7 cellular contexts compared by ENCODE assay signal in genomic region chr5:179870403-179870903, GRCh38. TPM values are rescaled to one million over a fixed set of nuclear protein-coding genes. Genes with fewer than 3 reads are reported as not detected.
A peak's percentile ranks its signal among the peaks of the same experiment; 100 is the strongest.
DNase-seq lines count a peak whose midpoint lies in the region; ATAC-seq and TF ChIP-seq lines count a peak whose summit lies in the region.

No MANE protein-coding gene starts in this region.

- H3K36me3 Mint-ChIP-seq in CD14-positive monocyte = peaks cover 75 to 92% of the 10 kb centered on the region in 2 donors

- intact Hi-C loops in CD14-positive monocyte (cut with micrococcal nuclease) = no loop called here

- H3K4me1 Mint-ChIP-seq in CD14-positive monocyte = peaks cover 6% of the 10 kb centered on the region

- H3K27me3 Mint-ChIP-seq in CD14-positive monocyte (ENCODE audit: low read depth in 3 of 3) = peaks cover 0 to 2% (median 0%) of the 10 kb centered on the region in 3 donors

- H3K9me3 Mint-ChIP-seq in CD14-positive monocyte = no peaks in the 10 kb centered on the region

- H3K4me3 ChIP-seq in foreskin fibroblast (ENCODE audit: low read depth in 1 of 2, low read length in 2 of 2) = no peak overlapping the region

- H3K27ac Mint-ChIP-seq in CD14-positive monocyte = no peak overlapping the region

- DNase-seq in NCI-H69 (lab: John Stamatoyannopoulos, UW) (peak; percentile 86), foreskin fibroblast (no peak), putamen (ENCODE audit: low spot score) (peak; percentile 28), CD14-positive monocyte (ENCODE audit: low spot score) (no peak)

- no peak overlapping the region for H3K4me3 Mint-ChIP-seq in CD14-positive monocyte

- TF ChIP-seq CTCF in GM12874 (IDR thresholded peaks at IDR 0.05; ENCODE audit: insufficient read depth, low read depth, low read length) (peak; percentile 50), foreskin fibroblast (IDR thresholded peaks at IDR 0.05; ENCODE audit: low read depth, low read length) (peak; percentile 37), CD14-positive monocyte (IDR thresholded peaks at IDR 0.05) (no peak)

- ATAC-seq in HG02852 (IDR thresholded peaks at IDR 0.05; ENCODE audit: unreplicated experiment) = no peak
- no peak for ATAC-seq in activated CD4-positive, CD25-positive, alpha-beta regulatory T cell treated with anti-CD3 and anti-CD28 coated beads, Interleukin-2, amount 50 U/mL, for 24 hours

RNA-seq across cellular contexts. Expression of gene MRNIP, which starts 11.8 kb away (rescaled TPM):
- polyA plus RNA-seq in CD14-positive monocyte = 1 to 10 TPM; 1.2 to 1.4 TPM

RNA-seq across cellular contexts. Expression of gene TBC1D9B, which starts 37.2 kb away (rescaled TPM):
- 10 to 100 TPM; 13.4 to 26.3 TPM for polyA plus RNA-seq in CD14-positive monocyte

RNA-seq across cellular contexts. Expression of gene SQSTM1, which starts 49.7 kb away (rescaled TPM):
- 100 to 1,000 TPM; 275 to 312 TPM for polyA plus RNA-seq in CD14-positive monocyte

Comparison
In these comparisons a context has a peak if more than half of its experiments do, and no peak if none do; other contexts are left out.
1. DNase-seq: peak in NCI-H69 (single experiment) and putamen (single experiment); none in foreskin fibroblast (0 of 2) and CD14-positive monocyte (single experiment).